ENCODE assay signal across 18 cellular contexts in genomic region chr19:42273407-42274064, GRCh38. TPM values are rescaled to one million over a fixed set of nuclear protein-coding genes. Genes with fewer than 3 reads are reported as not detected.
DNase-seq lines count a peak whose midpoint lies in the region; ATAC-seq and TF ChIP-seq lines count a peak whose summit lies in the region.
"Had no signal": no experiment of that assay in that cellular context is flagged by ENCODE, and none has a peak within 500 bp of the region (broad histone marks: within the 10 kb centered on the region; RNA-seq: fewer than 3 reads in every experiment).

No MANE protein-coding gene starts in this region.

- no peak overlapping the region for H3K4me2 ChIP-seq in hepatocyte
- H3K4me2 ChIP-seq: GM23338 had no signal

- peaks cover 76% of the 10 kb centered on the region for H3K79me2 ChIP-seq in hepatocyte

- peaks cover 33% of the 10 kb centered on the region for H3K36me3 ChIP-seq in RWPE2 (ENCODE audit: low read depth)
- H3K36me3 ChIP-seq in hepatocyte (replicated peaks; ENCODE audit: insufficient read depth, low read depth) = no peaks in the 10 kb centered on the region
- peaks cover 0 to 66% (median 33%) of the 10 kb centered on the region in 6 donors for H3K36me3 ChIP-seq in spleen
- H3K36me3 ChIP-seq in esophagus squamous epithelium = peaks cover 23 to 53% (median 30%) of the 10 kb centered on the region in 3 donors

- 96% methylated on average over 38 of the region's 43 CpGs for WGBS in hepatocyte (ENCODE audit: low lambda C conversion rate, missing lambda C conversion rate)
- WGBS in spleen, 5 donors = 95 to 97% (median 96%) methylated on average over 43 of the region's 43 CpGs
- 89 to 94% methylated on average over 28 to 34 of the region's 43 CpGs for WGBS in esophagus squamous epithelium, 2 donors

- peak; percentile 34 for DNase-seq in Right ventricle myocardium inferior (ENCODE audit: missing footprints)
- DNase-seq in cardiac septum (ENCODE audit: low spot score) = no peak
- DNase-seq in RWPE2 (ENCODE audit: low spot score) = peak; percentile 61
- DNase-seq in hepatocyte (ENCODE audit: low spot score) = peak; percentile 6
- DNase-seq in spleen = peak; percentile 76
- no peak for DNase-seq in esophagus squamous epithelium (lab: John Stamatoyannopoulos, UW)
- DNase-seq in posterior vena cava (ENCODE audit: low spot score) = no peak
- DNase-seq in substantia nigra (lab: John Stamatoyannopoulos, UW) = no peak
- DNase-seq: AML-193; CD4-positive, alpha-beta T cell; DMS79 treated with DMSO at 0.1 percent for 48 hours; Kasumi-1; NCI-H1417; NCI-H1930; NCI-H2171 treated with DMSO at 0.1 percent for 48 hours; NCI-H774; SHP77 treated with DMSO at 0.1 percent for 48 hours had no signal

- no peaks in the 10 kb centered on the region for H3K9me2 ChIP-seq in hepatocyte (replicated peaks; ENCODE audit: insufficient read depth)

- H4K20me1 ChIP-seq in hepatocyte (ENCODE audit: insufficient read depth, poor library complexity, severe bottlenecking) = peaks cover 5% of the 10 kb centered on the region

- ATAC-seq in Right ventricle myocardium inferior = no peak
- ATAC-seq in RWPE2 (ENCODE audit: low read depth) = no peak
- ATAC-seq: GM23338 had no signal

- H2AFZ ChIP-seq in hepatocyte = no peak overlapping the region
- H2AFZ ChIP-seq: GM23338 had no signal

- no peak overlapping the region for H3K4me3 ChIP-seq in RWPE2 (ENCODE audit: severe bottlenecking)
- H3K4me3 ChIP-seq in hepatocyte = no peak overlapping the region
- no peak overlapping the region for H3K4me3 ChIP-seq in spleen
- H3K4me3 ChIP-seq in esophagus squamous epithelium = no peak overlapping the region
- H3K4me3 ChIP-seq: GM23338 had no signal

- H3K4me1 ChIP-seq in RWPE2 (ENCODE audit: insufficient read depth, poor library complexity, severe bottlenecking) (peaks cover 27% of the 10 kb centered on the region), hepatocyte (ENCODE audit: insufficient read depth) (peaks cover 35% of the 10 kb centered on the region), spleen (peaks cover 55 to 91% (median 78%) of the 10 kb centered on the region in 6 donors), esophagus squamous epithelium (peaks cover 45 to 83% (median 64%) of the 10 kb centered on the region in 3 donors)

- intact Hi-C loops in Right ventricle myocardium inferior (cut with DNase I) (no loop called here), cardiac septum (cut with DNase I) (no loop called here), spleen (cut with DNase I; ENCODE audit: low total_unique reads) (no loop called here), esophagus squamous epithelium (cut with DNase I) (no loop called here), posterior vena cava (cut with DNase I) (no loop called here)

- H3K9me3 ChIP-seq in RWPE2 (ENCODE audit: severe bottlenecking) (no peaks in the 10 kb centered on the region), hepatocyte (ENCODE audit: low read depth) (no peaks in the 10 kb centered on the region), spleen (no peaks in the 10 kb centered on the region), esophagus squamous epithelium (no peaks in the 10 kb centered on the region)

- H3K27ac ChIP-seq in RWPE2 (ENCODE audit: poor library complexity, severe bottlenecking) = no peak overlapping the region
- no peak overlapping the region for H3K27ac ChIP-seq in hepatocyte
- no peak overlapping the region for H3K27ac ChIP-seq in spleen
- H3K27ac ChIP-seq in esophagus squamous epithelium = no peak overlapping the region
- H3K27ac ChIP-seq in substantia nigra (ENCODE audit: low read depth, low read length, poor library complexity, severe bottlenecking) = no peak overlapping the region

- TF ChIP-seq POLR2A in spleen (IDR thresholded peaks at IDR 0.05) (no peak), esophagus squamous epithelium (IDR thresholded peaks at IDR 0.05) (no peak)

- no peak for TF ChIP-seq CTCF in RWPE2 (IDR thresholded peaks at IDR 0.05; ENCODE audit: poor library complexity, severe bottlenecking)
- no peak for TF ChIP-seq CTCF in hepatocyte (IDR thresholded peaks at IDR 0.05; ENCODE audit: poor library complexity)
- TF ChIP-seq CTCF in spleen (IDR thresholded peaks at IDR 0.05 in 8 of 11, conservative IDR thresholded peaks at IDR 0.05 in 3 of 11) = no peak
- no peak for TF ChIP-seq CTCF in esophagus squamous epithelium (IDR thresholded peaks at IDR 0.05)

- no peaks in the 10 kb centered on the region for H3K27me3 ChIP-seq in RWPE2 (ENCODE audit: insufficient read depth, poor library complexity, severe bottlenecking)
- H3K27me3 ChIP-seq in hepatocyte = no peaks in the 10 kb centered on the region
- no peaks in the 10 kb centered on the region for H3K27me3 ChIP-seq in spleen (replicated peaks in 1 of 7)
- H3K27me3 ChIP-seq in esophagus squamous epithelium = no peaks in the 10 kb centered on the region

RNA-seq across cellular contexts. Expression of gene CIC, which starts 4.5 kb away (rescaled TPM):
- 34.6 TPM for total RNA-seq in Right ventricle myocardium inferior
- total RNA-seq in cardiac septum = 51.3 TPM
- 14.3 and 17.4 TPM in 2 replicates for total RNA-seq in hepatocyte
- 19.3 and 23.2 TPM in 2 replicates for polyA plus RNA-seq in hepatocyte
- total RNA-seq in spleen = 100 to 1,000 TPM in 1 of 7 donors, 10 to 100 TPM in 6; 63.8 to 100 (median 76.7) TPM
- 10 to 100 TPM; 12.5 to 43.6 (median 16.8) TPM for polyA plus RNA-seq in spleen
- total RNA-seq in esophagus squamous epithelium = 10 to 100 TPM; 25.1 to 54.9 (median 27.9) TPM
- total RNA-seq in posterior vena cava = 10 to 100 TPM; 57.7 to 79.0 TPM

RNA-seq across cellular contexts. Expression of gene ERF, which starts 18.6 kb away (rescaled TPM):
- total RNA-seq in Right ventricle myocardium inferior = 44.4 TPM
- 37.4 TPM for total RNA-seq in cardiac septum
- 32.6 and 47.1 TPM in 2 replicates for total RNA-seq in hepatocyte
- polyA plus RNA-seq in hepatocyte = 20.4 and 24.4 TPM in 2 replicates
- total RNA-seq in spleen = 10 to 100 TPM; 36.8 to 73.1 (median 56.4) TPM
- polyA plus RNA-seq in spleen = 10 to 100 TPM; 13.5 to 49.7 (median 17.7) TPM
- 10 to 100 TPM; 13.3 to 32.5 (median 21.0) TPM for total RNA-seq in esophagus squamous epithelium
- total RNA-seq in posterior vena cava = 10 to 100 TPM; 47.9 to 54.5 TPM

RNA-seq across cellular contexts. Expression of gene PRR19, which starts 28.4 kb away (rescaled TPM):
- total RNA-seq in Right ventricle myocardium inferior = 0.51 TPM
- total RNA-seq in cardiac septum = 0.16 TPM
- 0.24 and 2.2 TPM in 2 replicates for total RNA-seq in hepatocyte
- 1.9 and 3.0 TPM in 2 replicates for polyA plus RNA-seq in hepatocyte
- total RNA-seq in spleen = 1 to 10 TPM in 2 of 7 donors, under 1 TPM in 3, not detected in 2; 0.46 to 1.2 (median 0.60) TPM
- under 1 TPM; 0.33 to 0.61 (median 0.49) TPM for polyA plus RNA-seq in spleen
- total RNA-seq in esophagus squamous epithelium = 1 to 10 TPM in 1 of 4 donors, under 1 TPM in 3; 0.75 to 1.0 (median 0.82) TPM
- total RNA-seq in posterior vena cava = under 1 TPM in 1 of 2 donors, not detected in 1; 0.19 TPM

RNA-seq across cellular contexts. Expression of gene PAFAH1B3, which starts 28.9 kb away (rescaled TPM):
- total RNA-seq in Right ventricle myocardium inferior (3.7 TPM), cardiac septum (4.0 TPM), hepatocyte (46.1 and 70.6 TPM in 2 replicates), spleen (10 to 100 TPM; 13.7 to 20.3 (median 15.5) TPM), esophagus squamous epithelium (10 to 100 TPM; 22.5 to 45.9 (median 30.3) TPM), posterior vena cava (1 to 10 TPM; 5.7 to 5.8 TPM)
- polyA plus RNA-seq in hepatocyte (98.6 and 116 TPM in 2 replicates), spleen (10 to 100 TPM; 24.3 to 34.3 (median 29.9) TPM)

RNA-seq across cellular contexts. Expression of gene GSK3A, which starts 31.1 kb away (rescaled TPM):
- total RNA-seq in Right ventricle myocardium inferior (36.3 TPM), cardiac septum (39.6 TPM), hepatocyte (31.2 and 32.2 TPM in 2 replicates), spleen (10 to 100 TPM; 20.8 to 33.1 (median 31.1) TPM), esophagus squamous epithelium (10 to 100 TPM; 15.9 to 29.6 (median 26.5) TPM), posterior vena cava (10 to 100 TPM; 29.2 to 35.1 TPM)
- polyA plus RNA-seq in hepatocyte (36.6 and 38.8 TPM in 2 replicates), spleen (10 to 100 TPM; 22.7 to 39.3 (median 26.4) TPM)

Comparison
In these comparisons a context has a peak if more than half of its experiments do, and no peak if none do; other contexts are left out.
1. DNase-seq: peak in Right ventricle myocardium inferior (single experiment), RWPE2 (single experiment), hepatocyte (single experiment) and spleen (single experiment); none in cardiac septum (single experiment), esophagus squamous epithelium (single experiment), posterior vena cava (single experiment) and substantia nigra (0 of 49).